In genomic region chr20:44723798-44724362, GRCh38 we compare ENCODE assay signal across 21 cellular contexts. TPM values are rescaled to one million over a fixed set of nuclear protein-coding genes. Genes with fewer than 3 reads are reported as not detected.
DNase-seq lines count a peak whose midpoint lies in the region; ATAC-seq, FAIRE-seq and TF ChIP-seq lines count a peak whose summit lies in the region.
"Had no signal": no experiment of that assay in that cellular context is flagged by ENCODE, and none has a peak within 500 bp of the region (broad histone marks: within the 10 kb centered on the region; RNA-seq: fewer than 3 reads in every experiment).

No MANE protein-coding gene starts in this region.

- BruUV-seq in K562 (replicated peaks; lab: Mats Ljungman, UMichigan): no TSS peak

- H3K4me2 ChIP-seq in KMS-11: peak overlapping the region; percentile 43; the same call in 1 of the 2 replicates
- H3K4me2 ChIP-seq in K562 (ENCODE audit: insufficient read depth, low read length): no peak overlapping the region
- H3K4me2 ChIP-seq in mesenchymal stem cell (ENCODE audit: low read length, poor library complexity, severe bottlenecking): no peak overlapping the region

- H4K91ac ChIP-seq in mesenchymal stem cell (ENCODE audit: low read length): peak overlapping the region; percentile 56

- no peaks in the 10 kb centered on the region for H3K9me1 ChIP-seq in K562 (ENCODE audit: control insufficient read depth, insufficient read depth, low read length)

- H3K27ac ChIP-seq in KMS-11 (no peak overlapping the region), K562 (ENCODE audit: extremely low read depth, low read depth, low read length) (no peak overlapping the region), mesenchymal stem cell (ENCODE audit: low read length, poor library complexity, severe bottlenecking) (no peak overlapping the region), vagina (peak overlapping the region; percentile 92)

- H2BK12ac ChIP-seq in mesenchymal stem cell (ENCODE audit: low read length in 2 of 2): no peak overlapping the region

- H3K23ac ChIP-seq in mesenchymal stem cell (ENCODE audit: low read length in 2 of 2): no peak overlapping the region

- no peak overlapping the region for H3K18ac ChIP-seq in mesenchymal stem cell (ENCODE audit: low read depth in 1 of 2, low read length in 2 of 2)

- DNase-seq in K562 (ENCODE audit: extremely low read depth in 1 of 4, low spot score in 3 of 4) (no peak), mesenchymal stem cell (no peak), vagina (ENCODE audit: extremely low spot score in 2 of 2) (no peak), midbrain (lab: John Stamatoyannopoulos, UW) (no peak), left colon (no peak)
- DNase-seq: Caco-2; CD4-positive, alpha-beta memory T cell; DND-41; MG63; NCI-H1417; NCI-H1694 treated with DMSO at 0.1 percent for 48 hours; NCI-H2081 treated with DMSO at 0.1 percent for 48 hours; NCI-H2171 treated with DMSO at 0.1 percent for 48 hours; NCI-H526 had no signal

- H3K14ac ChIP-seq in mesenchymal stem cell (ENCODE audit: low read length in 2 of 2): no peak overlapping the region

- intact Hi-C loops in K562 (cut with micrococcal nuclease) (no loop called here), vagina (cut with DNase I) (no loop called here), left colon (cut with DNase I, micrococcal nuclease) (no loop called here)

- H2AFZ ChIP-seq in KMS-11 (ENCODE audit: low read depth) (no peak overlapping the region), K562 (ENCODE audit: low read depth, low read length) (no peak overlapping the region), mesenchymal stem cell (ENCODE audit: low read depth, low read length) (no peak overlapping the region)

- in situ Hi-C loops in K562 (cut with MboI): no loop called here

- H3K9ac ChIP-seq in KMS-11 (no peak overlapping the region), K562 (ENCODE audit: insufficient read depth in 1 of 2, low read depth in 2 of 2, low read length in 2 of 2) (no peak overlapping the region), mesenchymal stem cell (ENCODE audit: low read length) (peak overlapping the region; percentile 42)

- TF ChIP-seq CTCF in KMS-11 (conservative IDR thresholded peaks at IDR 0.05; ENCODE audit: low read depth, low read length) (no peak), K562 (IDR thresholded peaks at IDR 0.05 in 2 of 3, conservative IDR thresholded peaks at IDR 0.05 in 1 of 3; ENCODE audit: insufficient read depth in 2 of 3, low read depth in 1 of 3, low read length in 3 of 3) (no peak), vagina (IDR thresholded peaks at IDR 0.05) (no peak)

- H3K79me2 ChIP-seq in KMS-11 (ENCODE audit: insufficient read depth, low read depth) (no peaks in the 10 kb centered on the region), K562 (ENCODE audit: control insufficient read depth, insufficient read depth, low read length) (no peaks in the 10 kb centered on the region)

- H3K4me1 ChIP-seq in KMS-11 (ENCODE audit: low read depth, poor library complexity, severe bottlenecking) (peaks cover 35% of the 10 kb centered on the region), K562 (replicated peaks in 1 of 2; ENCODE audit: control insufficient read depth in 2 of 2, insufficient read depth in 2 of 2, low read length in 2 of 2) (peaks cover 0 to 10% of the 10 kb centered on the region in 2 experiments; a peak in 2 of 5 replicates), mesenchymal stem cell (ENCODE audit: control insufficient read depth, insufficient read depth, low read depth, low read length) (peaks cover 15% of the 10 kb centered on the region), vagina (peaks cover 29% of the 10 kb centered on the region)

- POLR2A ChIA-PET in K562 (lab: Yijun Ruan, JAX): interaction anchor here (1.2 kb wide), 1 partner anchor 13 kb away, joined by 4 read pairs; no protein-coding TSS in a partner anchor

- H3K79me1 ChIP-seq in mesenchymal stem cell (replicated peaks; ENCODE audit: low read length, poor library complexity, severe bottlenecking): no peaks in the 10 kb centered on the region

- no peak overlapping the region for H2BK15ac ChIP-seq in mesenchymal stem cell (ENCODE audit: low read depth, poor library complexity, severe bottlenecking)

- H2BK5ac ChIP-seq in mesenchymal stem cell (ENCODE audit: low read depth, low read length, poor library complexity, severe bottlenecking): no peak overlapping the region

- H2AK5ac ChIP-seq in mesenchymal stem cell (ENCODE audit: low read length, severe bottlenecking): peak overlapping the region; percentile 24

- no peak for TF ChIP-seq EP300 in K562 (IDR thresholded peaks at IDR 0.05; ENCODE audit: low read length)

- WGBS in K562 (ENCODE audit: insufficient coverage, low coverage, missing lambda C conversion rate): 6% methylated on average over 9 of the region's 9 CpGs
- WGBS in mesenchymal stem cell: 93% methylated on average over 7 of the region's 9 CpGs

- H3K4me3 ChIP-seq in KMS-11 (IDR thresholded peaks at IDR 0.05; ENCODE audit: insufficient read depth, low read depth, low read length): no peak overlapping the region
- H3K4me3 ChIP-seq in K562: no peak overlapping the region
- no peak overlapping the region for H3K4me3 ChIP-seq in mesenchymal stem cell (ENCODE audit: insufficient read depth in 1 of 2, low read depth in 1 of 2, low read length in 2 of 2)
- H3K4me3 ChIP-seq in vagina: no peak overlapping the region
- H3K4me3 ChIP-seq: MG63 had no signal

- H3K27me3 ChIP-seq in KMS-11 (ENCODE audit: insufficient read depth, low read depth): peaks cover 7% of the 10 kb centered on the region; the same call in 1 of the 2 replicates
- peaks cover 40 to 72% of the 10 kb centered on the region in 2 experiments for H3K27me3 ChIP-seq in K562 (ENCODE audit: control insufficient read depth in 2 of 2, insufficient read depth in 2 of 2, low read length in 2 of 2)
- no peaks in the 10 kb centered on the region for H3K27me3 ChIP-seq in mesenchymal stem cell (ENCODE audit: control insufficient read depth in 1 of 2, insufficient read depth in 1 of 2, low read length in 2 of 2)
- no peaks in the 10 kb centered on the region for H3K27me3 ChIP-seq in vagina
- H3K27me3 ChIP-seq: MG63 had no signal

- FAIRE-seq in K562 (lab: Jason Lieb, UNC): no peak
- FAIRE-seq: GM12892, RCC 7860 had no signal

- ATAC-seq in K562 (no peak), GM19395 (IDR thresholded peaks at IDR 0.05; ENCODE audit: unreplicated experiment) (no peak), left colon (no peak)
- ATAC-seq: Right ventricle myocardium inferior had no signal

- CTCF ChIA-PET in K562 (lab: Yijun Ruan, JAX; ENCODE audit: low intra/inter-chr PET ratio): no interaction called here

- no peak for TF ChIP-seq RAD21 in K562 (CRISPR knock-in tag; conservative IDR thresholded peaks at IDR 0.05 in 1 of 2, IDR thresholded peaks at IDR 0.05 in 1 of 2)

- H3K4ac ChIP-seq in mesenchymal stem cell (ENCODE audit: low read depth in 1 of 2, low read length in 2 of 2): no peak overlapping the region

- H3K36me3 ChIP-seq in KMS-11 (ENCODE audit: insufficient read depth): no peaks in the 10 kb centered on the region
- H3K36me3 ChIP-seq in K562 (ENCODE audit: control insufficient read depth, insufficient read depth, low read length): no peaks in the 10 kb centered on the region
- peaks cover 0 to 81% of the 10 kb centered on the region in 2 experiments for H3K36me3 ChIP-seq in mesenchymal stem cell (ENCODE audit: control insufficient read depth in 1 of 2, insufficient read depth in 2 of 2, low read depth in 1 of 2, low read length in 2 of 2)
- H3K36me3 ChIP-seq in vagina: no peaks in the 10 kb centered on the region
- H3K36me3 ChIP-seq: MG63 had no signal

- H2BK120ac ChIP-seq in mesenchymal stem cell (ENCODE audit: low read depth, low read length): no peak overlapping the region

- no peaks in the 10 kb centered on the region for H3K9me3 ChIP-seq in K562 (replicated peaks; ENCODE audit: control insufficient read depth, insufficient read depth, low read depth, low read length)
- H3K9me3 ChIP-seq in mesenchymal stem cell (ENCODE audit: control insufficient read depth, low read length): no peaks in the 10 kb centered on the region
- H3K9me3 ChIP-seq in vagina: no peaks in the 10 kb centered on the region
- H3K9me3 ChIP-seq: Caco-2, MG63 had no signal

- H4K8ac ChIP-seq in mesenchymal stem cell (ENCODE audit: low read length): no peak overlapping the region

- TF ChIP-seq POLR2A in K562 (conservative IDR thresholded peaks at IDR 0.05) (no peak), vagina (IDR thresholded peaks at IDR 0.05) (no peak)

- H4K20me1 ChIP-seq in KMS-11 (ENCODE audit: insufficient read depth): no peaks in the 10 kb centered on the region
- H4K20me1 ChIP-seq in K562 (replicated peaks; ENCODE audit: control insufficient read depth, insufficient read depth, low read length): peaks cover 8% of the 10 kb centered on the region; the same call in 1 of the 2 replicates

RNA-seq across cellular contexts. Expression of gene CCN5, which starts 8.7 kb away (rescaled TPM):
- total RNA-seq in K562 (2011; cell fraction: chromatin; rRNA removed; ENCODE audit: low replicate concordance): not detected in 2 replicates
- not detected in 2 replicates for total RNA-seq in K562 (2011; cell fraction: nucleolus; rRNA removed)
- total RNA-seq in K562 (2011; cell fraction: nucleoplasm; rRNA removed): not detected in 2 replicates
- total RNA-seq in K562 (2014; rRNA removed) (not detected in 2 replicates), K562 (2014; rRNA removed; fragmentation: Illumina TruSeq; extraction: Trizol) (not detected in 2 replicates), K562 (2015; rRNA removed; fragmentation: Illumina TruSeq; extraction: Trizol) (not detected in 2 replicates), K562 (2021) (not detected in 2 replicates), vagina (134 TPM), left colon (1 to 10 TPM; 2.8 to 9.4 TPM)
- polyA plus RNA-seq in K562 (2011; rRNA removed) (not detected in 2 replicates), K562 (2014; fragmentation: Illumina TruSeq; extraction: Trizol) (not detected in 2 replicates), K562 (2014; fragmentation: Nextera tagmentation; extraction: Ambion mirVana) (not detected), K562 (2014; rRNA removed) (not detected in 2 replicates)
- not detected in 2 replicates for polyA plus RNA-seq in K562 (2011; cell fraction: cytosol; rRNA removed)
- not detected in 2 replicates for polyA plus RNA-seq in K562 (2011; cell fraction: nucleus; rRNA removed)
- 0.07 TPM in 1 of 2 replicates, not detected in the other for polyA plus RNA-seq in K562 (2012)
- polyA minus RNA-seq in K562 (2011; rRNA and poly(A)+ RNA removed): not detected in 2 replicates
- polyA minus RNA-seq in K562 (2011; cell fraction: cytosol; rRNA and poly(A)+ RNA removed): 2.9 and 3.7 TPM in 2 replicates
- polyA minus RNA-seq in K562 (2011; cell fraction: nucleus; rRNA and poly(A)+ RNA removed): 0.56 and 0.81 TPM in 2 replicates
- polyA plus RNA-seq in mesenchymal stem cell (2013, experiment 1 of 2): 0.10 TPM
- polyA plus RNA-seq in mesenchymal stem cell (2013, experiment 2 of 2): 0.07 TPM
- total RNA-seq: Caco-2; CD4-positive, alpha-beta memory T cell; LHCN-M2; OCI-LY7 had no signal
- polyA plus RNA-seq: CD4-positive, alpha-beta memory T cell had no signal

RNA-seq across cellular contexts. Expression of gene KCNK15, which starts 21.8 kb away (rescaled TPM):
- total RNA-seq in K562 (2011; cell fraction: chromatin; rRNA removed; ENCODE audit: low replicate concordance): 0.42 TPM in 1 of 2 replicates, not detected in the other
- 0.79 and 1.0 TPM in 2 replicates for total RNA-seq in K562 (2011; cell fraction: nucleolus; rRNA removed)
- total RNA-seq in K562 (2011; cell fraction: nucleoplasm; rRNA removed): 0.66 TPM in 1 of 2 replicates, not detected in the other
- 0.16 and 0.23 TPM in 2 replicates for total RNA-seq in K562 (2014; rRNA removed)
- total RNA-seq in K562 (2014; rRNA removed; fragmentation: Illumina TruSeq; extraction: Trizol): 0.10 TPM in 1 of 2 replicates, not detected in the other
- not detected in 2 replicates for total RNA-seq in K562 (2015; rRNA removed; fragmentation: Illumina TruSeq; extraction: Trizol)
- 0.11 and 0.38 TPM in 2 replicates for total RNA-seq in K562 (2021)
- polyA plus RNA-seq in K562 (2011; rRNA removed): 0.03 TPM in 1 of 2 replicates, not detected in the other
- polyA plus RNA-seq in K562 (2011; cell fraction: cytosol; rRNA removed): 0.01 and 0.10 TPM in 2 replicates
- not detected in 2 replicates for polyA plus RNA-seq in K562 (2011; cell fraction: nucleus; rRNA removed)
- polyA plus RNA-seq in K562 (2012): 0.21 and 0.79 TPM in 2 replicates
- 0.07 TPM in 1 of 2 replicates, not detected in the other for polyA plus RNA-seq in K562 (2014; fragmentation: Illumina TruSeq; extraction: Trizol)
- polyA plus RNA-seq in K562 (2014; fragmentation: Nextera tagmentation; extraction: Ambion mirVana): not detected
- polyA plus RNA-seq in K562 (2014; rRNA removed): 0.30 TPM in 1 of 2 replicates, not detected in the other
- polyA minus RNA-seq in K562 (2011; rRNA and poly(A)+ RNA removed): 0.07 TPM in 1 of 2 replicates, not detected in the other
- polyA minus RNA-seq in K562 (2011; cell fraction: cytosol; rRNA and poly(A)+ RNA removed): 0.64 TPM in 1 of 2 replicates, not detected in the other
- 0.33 and 0.67 TPM in 2 replicates for polyA minus RNA-seq in K562 (2011; cell fraction: nucleus; rRNA and poly(A)+ RNA removed)
- not detected for polyA plus RNA-seq in mesenchymal stem cell (2013, experiment 1 of 2)
- not detected for polyA plus RNA-seq in mesenchymal stem cell (2013, experiment 2 of 2)
- total RNA-seq in vagina: 1.5 TPM
- under 1 TPM; 0.25 to 0.40 TPM for total RNA-seq in left colon
- total RNA-seq: CD4-positive, alpha-beta memory T cell; LHCN-M2; OCI-LY7 had no signal
- polyA plus RNA-seq: CD4-positive, alpha-beta memory T cell had no signal

Comparison
In these comparisons a context has a peak if more than half of its experiments do, and no peak if none do; other contexts are left out.
1. RNA of gene CCN5, which starts 8.7 kb away (total RNA-seq): 134 TPM in vagina (single experiment); 2.8 to 9.4 TPM in left colon and not detected in K562; every median in the first group is over 10 times any median in the second.